In the genomic region with DNA sequence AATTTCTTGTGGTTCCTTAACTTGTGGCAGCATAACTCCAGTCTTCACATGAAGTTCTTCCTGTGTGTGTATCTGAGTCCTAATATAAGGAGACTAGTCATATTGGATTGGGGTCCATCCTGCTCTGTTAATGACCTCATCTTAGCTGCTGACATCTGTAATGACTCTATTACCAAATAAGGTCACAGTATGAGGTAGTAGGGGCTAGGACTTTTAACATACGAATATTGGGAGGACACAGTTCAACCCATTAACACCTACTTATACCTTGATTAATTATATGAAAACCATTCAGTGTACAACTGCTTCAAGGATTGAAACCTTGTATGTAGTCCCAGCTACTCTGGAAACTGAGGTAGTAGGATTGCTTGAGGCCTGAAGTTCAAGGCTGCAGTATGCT, we compare ENCODE assay signal across 15 cellular contexts. TPM values are rescaled to one million over a fixed set of nuclear protein-coding genes. Genes with fewer than 3 reads are reported as not detected.
A peak's percentile ranks its signal among the peaks of the same experiment; 100 is the strongest.
DNase-seq lines count a peak whose midpoint lies in the region; FAIRE-seq and TF ChIP-seq lines count a peak whose summit lies in the region.
"Had no signal": no experiment of that assay in that cellular context is flagged by ENCODE, and none has a peak within 500 bp of the region (broad histone marks: within the 10 kb centered on the region; RNA-seq: fewer than 3 reads in every experiment).

No MANE protein-coding gene starts in this region.

- H2AFZ ChIP-seq in astrocyte (ENCODE audit: low read depth, low read length) = no peak overlapping the region

- H3K27ac Mint-ChIP-seq in CD14-positive monocyte = peak overlapping the region in 5 of 7 donors; percentile 4 to 76 (median 64)
- H3K27ac Mint-ChIP-seq in astrocyte (ENCODE audit: unreplicated experiment) = peak overlapping the region; percentile 44
- H3K27ac Mint-ChIP-seq: nephron progenitor cell had no signal

- TF ChIP-seq CTCF in CD14-positive monocyte (IDR thresholded peaks at IDR 0.05) (no peak), HL-60 (IDR thresholded peaks at IDR 0.05; ENCODE audit: insufficient read depth, low read length) (no peak), astrocyte (IDR thresholded peaks at IDR 0.05; ENCODE audit: insufficient read depth, low read depth, low read length) (no peak), vagina (IDR thresholded peaks at IDR 0.05) (no peak)

- no peak for TF ChIP-seq POLR2A in vagina (IDR thresholded peaks at IDR 0.05)

- H3K4me2 ChIP-seq in astrocyte (ENCODE audit: low read length) = no peak overlapping the region
- H3K4me2 ChIP-seq: KMS-11 had no signal

- H3K4me3 Mint-ChIP-seq in CD14-positive monocyte (no peak overlapping the region), astrocyte (ENCODE audit: unreplicated experiment) (peak overlapping the region; percentile 45)
- H3K4me3 Mint-ChIP-seq: nephron progenitor cell had no signal

- peaks cover 44% of the 10 kb centered on the region for H3K79me2 ChIP-seq in astrocyte (ENCODE audit: insufficient read depth, low read length)

- in situ Hi-C loops in G401 (cut with HindIII; ENCODE audit: low sequenced_read_pairs) = no loop called here

- DNase-seq in CD14-positive monocyte (ENCODE audit: low spot score) = no peak
- DNase-seq in HL-60 (ENCODE audit: low read depth in 1 of 2, low spot score in 1 of 2) = no peak
- no peak for DNase-seq in astrocyte (ENCODE audit: low read depth)
- no peak for DNase-seq in G401 (ENCODE audit: low spot score)
- DNase-seq in vagina (ENCODE audit: extremely low spot score in 2 of 2) = no peak
- no peak for DNase-seq in activated CD4-positive, CD25-positive, alpha-beta regulatory T cell treated with anti-CD3 and anti-CD28 coated beads, Interleukin-2, amount 50 U/mL, for 72 hours
- DNase-seq: GOT3, NCI-H2029, NCI-H526, nephron progenitor cell had no signal

- H3K27me3 ChIP-seq in HL-60 (ENCODE audit: insufficient read depth, poor library complexity, severe bottlenecking) (no peaks in the 10 kb centered on the region), astrocyte (ENCODE audit: insufficient read depth, low read length) (no peaks in the 10 kb centered on the region), vagina (no peaks in the 10 kb centered on the region)

- intact Hi-C loops in CD14-positive monocyte (cut with micrococcal nuclease) = loop anchor here (10.0 kb wide), 1 partner anchor 126 kb away; a partner anchor contains a TSS
- intact Hi-C loops in vagina (cut with DNase I) = no loop called here

- H3K36me3 Mint-ChIP-seq in CD14-positive monocyte (peaks cover 23 to 38% of the 10 kb centered on the region in 2 donors), astrocyte (ENCODE audit: low read depth, unreplicated experiment) (peaks cover 20% of the 10 kb centered on the region)

- H3K27ac ChIP-seq in HL-60 (replicated peaks) (0 out of 2 replicates have a peak overlapping the region, but pooled peaks have one; percentile 1), astrocyte (ENCODE audit: low read depth, low read length) (no peak overlapping the region), vagina (no peak overlapping the region)
- H3K27ac ChIP-seq: KMS-11 had no signal

- H3K4me1 Mint-ChIP-seq in CD14-positive monocyte (peaks cover 48% of the 10 kb centered on the region), astrocyte (ENCODE audit: low read depth, unreplicated experiment) (peaks cover 17% of the 10 kb centered on the region)

- H3K4me1 ChIP-seq in astrocyte (ENCODE audit: insufficient read depth, low read length) = peaks cover 8% of the 10 kb centered on the region
- H3K4me1 ChIP-seq in vagina = peaks cover 23% of the 10 kb centered on the region

- peaks cover 15% of the 10 kb centered on the region for H4K20me1 ChIP-seq in astrocyte (ENCODE audit: insufficient read depth, low read length)

- FAIRE-seq in astrocyte (lab: Jason Lieb, UNC) = no peak

- H3K36me3 ChIP-seq in astrocyte (ENCODE audit: insufficient read depth, low read length) (peaks cover 33% of the 10 kb centered on the region), vagina (peaks cover 3 to 38% of the 10 kb centered on the region in 2 donors)

- H3K9me3 Mint-ChIP-seq in CD14-positive monocyte (peaks cover 0 to 3% (median 0%) of the 10 kb centered on the region in 7 donors), astrocyte (ENCODE audit: unreplicated experiment) (no peaks in the 10 kb centered on the region)

- no peak overlapping the region for H3K9ac ChIP-seq in astrocyte (ENCODE audit: low read length)
- H3K9ac ChIP-seq: KMS-11 had no signal

- peaks cover 0 to 4% (median 0%) of the 10 kb centered on the region in 3 donors for H3K27me3 Mint-ChIP-seq in CD14-positive monocyte (ENCODE audit: low read depth in 3 of 3)
- H3K27me3 Mint-ChIP-seq in astrocyte (ENCODE audit: low read depth, unreplicated experiment) = no peaks in the 10 kb centered on the region

- H3K9me3 ChIP-seq in astrocyte (ENCODE audit: insufficient read depth, low read depth, low read length) (no peaks in the 10 kb centered on the region), vagina (no peaks in the 10 kb centered on the region)

- no peak overlapping the region for H3K4me3 ChIP-seq in HL-60 (replicated peaks; ENCODE audit: insufficient read depth, low read length)
- no peak overlapping the region for H3K4me3 ChIP-seq in astrocyte (ENCODE audit: insufficient read depth, low read depth, low read length)
- no peak overlapping the region for H3K4me3 ChIP-seq in vagina

RNA-seq across cellular contexts. Expression of a gene that starts 43.9 kb away (rescaled TPM):
- polyA plus RNA-seq in CD14-positive monocyte = under 1 TPM; 0.22 to 0.28 TPM
- 1.2 and 1.7 TPM in 2 replicates for total RNA-seq in astrocyte
- 43.0 and 45.4 TPM in 2 replicates for total RNA-seq in G401 (2014; rRNA removed; shearing (Covaris generic))
- not detected for total RNA-seq in vagina

RNA-seq across cellular contexts. Expression of a gene that starts 44.2 kb away (rescaled TPM):
- polyA plus RNA-seq in CD14-positive monocyte = 1 to 10 TPM; 2.4 to 3.5 TPM
- total RNA-seq in astrocyte (6.5 and 7.7 TPM in 2 replicates), vagina (16.9 TPM)
- total RNA-seq in G401 (2014; rRNA removed; shearing (Covaris generic)) = 147 and 237 TPM in 2 replicates

RNA-seq across cellular contexts. Expression of a gene that starts 57.4 kb away (rescaled TPM):
- 10 to 100 TPM; 57.2 to 58.8 TPM for polyA plus RNA-seq in CD14-positive monocyte
- 84.1 and 101 TPM in 2 replicates for total RNA-seq in astrocyte
- total RNA-seq in G401 (2014; rRNA removed; shearing (Covaris generic)) = 107 and 141 TPM in 2 replicates
- total RNA-seq in vagina = 119 TPM

RNA-seq across cellular contexts. Expression of a gene that starts 57.9 kb away (rescaled TPM):
- polyA plus RNA-seq in CD14-positive monocyte = under 1 TPM in 1 of 2 donors, not detected in 1; 0.08 TPM
- total RNA-seq in astrocyte (0.07 TPM in 1 of 2 replicates, not detected in the other), vagina (not detected)
- total RNA-seq in G401 (2014; rRNA removed; shearing (Covaris generic)) = 0.03 TPM in 1 of 2 replicates, not detected in the other
- total RNA-seq: liver; subcutaneous adipose tissue; T-helper 1 cell treated with Interleukin-12 subunit alpha and Interleukin-12 subunit beta and Interleukin-4 antibody, amounts not matched to agents 30 ng/mL and 1 ng/mL, for 36 hours had no signal
- polyA plus RNA-seq: fibroblast of lung, liver had no signal

Comparison
In these comparisons a context has a peak if more than half of its experiments do, and no peak if none do; other contexts are left out.
1. RNA of a gene that starts 43.9 kb away (total RNA-seq): 43.0 to 45.4 TPM in G401; 1.2 to 1.7 TPM in astrocyte and not detected in vagina (single experiment); every median in the first group is over 10 times any median in the second.